In genomic region chr16:21649819-21650406, GRCh38 we compare ENCODE assay signal across 7 cellular contexts. TPM values are rescaled to one million over a fixed set of nuclear protein-coding genes. Genes with fewer than 3 reads are reported as not detected.
"Had no signal": no experiment of that assay in that cellular context is flagged by ENCODE, and none has a peak within 500 bp of the region (broad histone marks: within the 10 kb centered on the region; RNA-seq: fewer than 3 reads in every experiment).

No MANE protein-coding gene starts in this region.

RNA-seq across cellular contexts. Expression of gene IGSF6, which starts 2.5 kb away (rescaled TPM):
- total RNA-seq: HT1080, NCI-H460, PC-9, RPMI7951, SJCRH30 had no signal

RNA-seq across cellular contexts. Expression of gene OTOA, which starts 13.9 kb away (rescaled TPM):
- total RNA-seq: NCI-H460, PC-9, Peyer's patch, Right ventricle myocardium inferior, RPMI7951, SJCRH30 had no signal
